31 cellular contexts compared by ENCODE assay signal in genomic region chr2:32841931-32842898, GRCh38.
"Had no signal": no experiment of that assay in that cellular context is flagged by ENCODE, and none has a peak within 500 bp of the region (broad histone marks: within the 10 kb centered on the region; RNA-seq: fewer than 3 reads in every experiment).

No MANE protein-coding gene starts in this region.

- H3K27ac ChIP-seq: VCaP had no signal

- ATAC-seq: activated CD8-positive, alpha-beta memory T cell treated with anti-CD3 and anti-CD28 coated beads, Interleukin-2, amount 10 ng/mL, durations not matched to agents 7 days and 5 days; activated naive CD8-positive, alpha-beta T cell treated with anti-CD3 and anti-CD28 coated beads, Interleukin-2, amount 50 U/mL, for 24 hours; Panc1; SK-N-SH treated with all-trans-retinoic acid at 6 μM for 48 hours had no signal

- H3K4me3 ChIP-seq: MG63 had no signal

- H3K27me3 ChIP-seq: MG63 had no signal

- DNase-seq: activated B cell treated with CpG ODN at 0.5 μM for 24 hours; activated CD4-positive, alpha-beta memory T cell treated with anti-CD3 and anti-CD28 coated beads for 36 hours; activated CD4-positive, alpha-beta T cell treated with anti-CD3 and anti-CD28 coated beads for 4 hours; activated CD4-positive, alpha-beta T cell treated with anti-CD3 and anti-CD28 coated beads, Interleukin-2, amount 50 U/mL, for 1 hour; activated CD4-positive, CD25-positive, alpha-beta regulatory T cell treated with anti-CD3 and anti-CD28 coated beads, Interleukin-2, amount 50 U/mL, for 72 hours; activated CD8-positive, alpha-beta memory T cell treated with anti-CD3 and anti-CD28 coated beads for 24 hours; activated CD8-positive, alpha-beta memory T cell treated with anti-CD3 and anti-CD28 coated beads, Interleukin-2, amount 10 ng/mL, durations not matched to agents 7 days and 5 days; activated CD8-positive, alpha-beta memory T cell treated with anti-CD3 and anti-CD28 coated beads, Interleukin-2, amount 50 U/mL, for 48 hours; activated effector memory CD4-positive, alpha-beta T cell treated with Interleukin-2 at 50 U/mL for 16 hours; activated naive CD4-positive, alpha-beta T cell treated with anti-CD3 and anti-CD28 coated beads, Interleukin-2, amount 10 ng/mL, durations not matched to agents 7 days and 5 days; activated naive CD8-positive, alpha-beta T cell treated with anti-CD3 and anti-CD28 coated beads, Interleukin-2, amount 50 U/mL, for 24 hours; activated T-cell treated with anti-CD3 and anti-CD28 coated beads, Interleukin-2, amount 50 U/mL, for 48 hours; anterior cingulate cortex; Kasumi-1; KG1; MG63; MV-4-11; NCI-H1092; NCI-H1436 treated with DMSO at 0.1 percent for 48 hours; NCI-H1694 treated with DMSO at 0.1 percent for 48 hours; NCI-H2029; NCI-H510A; NCI-H526; NCI-H774; SIG-M5; T-helper 1 cell; T-helper 2 cell; T-helper 9 cell had no signal
